ENCODE assay signal across 23 cellular contexts in the genomic region with DNA sequence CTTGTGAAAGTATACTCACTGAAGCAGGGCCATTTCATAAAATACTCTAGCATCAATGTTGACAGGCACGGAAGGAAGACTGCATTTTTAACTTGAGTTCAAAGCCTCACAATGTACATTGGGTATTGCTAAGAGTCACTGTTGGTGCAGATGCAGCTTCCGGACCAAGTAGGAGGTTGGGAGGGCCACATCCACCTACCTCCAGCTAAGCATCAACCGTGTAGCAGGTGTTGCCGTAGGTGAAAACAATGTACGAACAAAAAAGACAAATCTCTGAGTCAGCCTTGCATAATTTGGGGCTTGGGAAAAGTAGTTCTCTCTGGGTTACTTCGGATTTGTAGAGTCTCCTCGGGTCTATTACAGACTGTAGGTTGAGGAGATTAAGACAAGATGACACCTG. TPM values are rescaled to one million over a fixed set of nuclear protein-coding genes. Genes with fewer than 3 reads are reported as not detected.
"Had no signal": no experiment of that assay in that cellular context is flagged by ENCODE, and none has a peak within 500 bp of the region (broad histone marks: within the 10 kb centered on the region; RNA-seq: fewer than 3 reads in every experiment).

No MANE protein-coding gene starts in this region.

- H3K4me3 ChIP-seq: body of pancreas, cardiac muscle cell, SK-N-MC had no signal

- H3K27me3 ChIP-seq: body of pancreas, cardiac muscle cell had no signal

- H3K36me3 Mint-ChIP-seq: activated naive CD4-positive, alpha-beta T cell treated with anti-CD3 and anti-CD28 coated beads, Interleukin-2, amount 50 U/mL, for 24 hours; IgD-negative memory B cell; T-cell had no signal

- H3K4me3 Mint-ChIP-seq: activated CD8-positive, alpha-beta T cell treated with anti-CD3 and anti-CD28 coated beads for 36 hours; activated naive CD4-positive, alpha-beta T cell treated with anti-CD3 and anti-CD28 coated beads, Interleukin-2, amount 50 U/mL, for 24 hours; IgD-negative memory B cell; T-cell had no signal

- H3K27me3 Mint-ChIP-seq: activated CD8-positive, alpha-beta T cell treated with anti-CD3 and anti-CD28 coated beads for 36 hours; activated naive CD4-positive, alpha-beta T cell treated with anti-CD3 and anti-CD28 coated beads, Interleukin-2, amount 50 U/mL, for 24 hours; IgD-negative memory B cell; T-cell had no signal

- H3K27ac ChIP-seq: body of pancreas, SK-N-MC, WERI-Rb-1 had no signal

- H3K4me1 ChIP-seq: body of pancreas had no signal

- ATAC-seq: activated CD4-positive, CD25-positive, alpha-beta regulatory T cell treated with anti-CD3 and anti-CD28 coated beads, Interleukin-2, amount 50 U/mL, for 24 hours; activated CD8-positive, alpha-beta T cell treated with anti-CD3 and anti-CD28 coated beads for 36 hours; body of pancreas; T-cell had no signal

- H3K9me3 ChIP-seq: body of pancreas had no signal

- H3K4me1 Mint-ChIP-seq: activated naive CD4-positive, alpha-beta T cell treated with anti-CD3 and anti-CD28 coated beads, Interleukin-2, amount 50 U/mL, for 24 hours; IgD-negative memory B cell; T-cell had no signal

- H3K9me3 Mint-ChIP-seq: activated CD8-positive, alpha-beta T cell treated with anti-CD3 and anti-CD28 coated beads for 36 hours; activated naive CD4-positive, alpha-beta T cell treated with anti-CD3 and anti-CD28 coated beads, Interleukin-2, amount 50 U/mL, for 24 hours; T-cell had no signal

- H3K36me3 ChIP-seq: cardiac muscle cell, WERI-Rb-1 had no signal

- DNase-seq: activated CD4-positive, alpha-beta T cell treated with anti-CD3 and anti-CD28 coated beads for 4 hours; activated CD8-positive, alpha-beta memory T cell treated with anti-CD3 and anti-CD28 coated beads, Interleukin-2, amount 50 U/mL, for 4 hours; activated CD8-positive, alpha-beta T cell treated with anti-CD3 and anti-CD28 coated beads for 36 hours; aorta; body of pancreas; KG1; NCI-H1092; NCI-H1417; NCI-H1930; NCI-H2107; NCI-H345; NCI-H510A; NCI-H526 treated with DMSO at 0.1 percent for 48 hours; NCI-H82; T-cell; T-helper 2 cell; WERI-Rb-1 had no signal

- H3K27ac Mint-ChIP-seq: activated CD8-positive, alpha-beta T cell treated with anti-CD3 and anti-CD28 coated beads for 36 hours; activated naive CD4-positive, alpha-beta T cell treated with anti-CD3 and anti-CD28 coated beads, Interleukin-2, amount 50 U/mL, for 24 hours; IgD-negative memory B cell; T-cell had no signal

RNA-seq across cellular contexts. Expression of a gene that starts 48.1 kb away (rescaled TPM):
- total RNA-seq: activated CD8-positive, alpha-beta T cell treated with anti-CD3 and anti-CD28 coated beads for 36 hours; OCI-LY7 had no signal
